Comparison of ENCODE assay signal across 29 cellular contexts in the genomic region with DNA sequence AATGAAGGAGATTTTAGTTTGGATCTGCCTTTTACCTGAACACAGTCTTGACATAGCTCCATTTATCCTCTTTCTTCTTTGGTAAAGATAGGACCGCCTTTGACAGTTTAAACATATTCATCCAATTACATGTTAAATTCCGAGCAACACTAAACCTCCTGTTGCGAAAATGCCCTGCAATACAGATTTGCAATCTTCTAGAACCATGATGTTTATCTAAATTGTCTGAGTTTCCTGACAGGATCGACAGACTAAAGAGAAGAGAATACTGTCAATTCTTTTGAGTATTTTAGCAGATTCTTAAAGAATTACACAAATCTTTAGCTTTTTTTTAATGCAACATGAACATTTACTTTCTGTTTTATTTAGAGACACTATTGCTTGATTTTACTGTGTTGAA.
"Had no signal": no experiment of that assay in that cellular context is flagged by ENCODE, and none has a peak within 500 bp of the region (broad histone marks: within the 10 kb centered on the region; RNA-seq: fewer than 3 reads in every experiment).

No MANE protein-coding gene starts in this region.

- H3K27me3 Mint-ChIP-seq: naive thymus-derived CD4-positive, alpha-beta T cell; natural killer cell treated with Interleukin-12 subunit alpha and Interleukin-12 subunit beta and Interleukin-15 and Interleukin-18, amount 100 ng/mL, for 72 hours; progenitor cell of endocrine pancreas; stimulated activated naive B cell treated with anti-CD40 and anti-IgM and Interleukin-4, amounts not matched to agents 10 μg/mL and 1 μg/mL and 100 μg/mL, for 72 hours had no signal

- ATAC-seq: mucosa of descending colon; naive thymus-derived CD4-positive, alpha-beta T cell; natural killer cell treated with Interleukin-12 subunit alpha and Interleukin-12 subunit beta and Interleukin-15 and Interleukin-18, amount 100 ng/mL, for 72 hours; right cardiac atrium; sciatic nerve; stimulated activated naive B cell treated with anti-CD40 and anti-IgM and Interleukin-4, amounts not matched to agents 10 μg/mL and 1 μg/mL and 100 μg/mL, for 72 hours; stimulated activated naive CD8-positive, alpha-beta T cell treated with anti-CD3 and anti-CD28 coated beads, Interleukin-15, Interleukin-2, amounts not matched to agents 100 U/mL and 50 U/mL, for 24 hours had no signal

- H3K27ac ChIP-seq: left ventricle myocardium inferior, neutrophil, skin epidermis, stomach, testis, thyroid gland, transverse colon, upper lobe of left lung, vagina had no signal

- H3K4me3 Mint-ChIP-seq: immature natural killer cell; naive thymus-derived CD4-positive, alpha-beta T cell; natural killer cell treated with Interleukin-12 subunit alpha and Interleukin-12 subunit beta and Interleukin-15 and Interleukin-18, amount 100 ng/mL, for 72 hours; neural crest cell; stimulated activated naive B cell treated with anti-CD40 and anti-IgM and Interleukin-4, amounts not matched to agents 10 μg/mL and 1 μg/mL and 100 μg/mL, for 72 hours had no signal

- H3K36me3 Mint-ChIP-seq: immature natural killer cell; naive thymus-derived CD4-positive, alpha-beta T cell; stimulated activated naive B cell treated with anti-CD40 and anti-IgM and Interleukin-4, amounts not matched to agents 10 μg/mL and 1 μg/mL and 100 μg/mL, for 72 hours had no signal

- H3K9me3 ChIP-seq: mucosa of descending colon, neutrophil, testis, thyroid gland, transverse colon, upper lobe of left lung, vagina had no signal

- H3K9me3 Mint-ChIP-seq: neural crest cell had no signal

- H3K4me3 ChIP-seq: left ventricle myocardium inferior, lung, mucosa of descending colon, skin epidermis, stomach, testis, thyroid gland, transverse colon, upper lobe of left lung, vagina had no signal

- H3K4me1 ChIP-seq: left ventricle myocardium inferior, stomach, testis, thyroid gland, transverse colon, upper lobe of left lung, vagina had no signal

- H3K27ac Mint-ChIP-seq: immature natural killer cell; naive thymus-derived CD4-positive, alpha-beta T cell; natural killer cell treated with Interleukin-12 subunit alpha and Interleukin-12 subunit beta and Interleukin-15 and Interleukin-18, amount 100 ng/mL, for 72 hours; progenitor cell of endocrine pancreas; stimulated activated naive B cell treated with anti-CD40 and anti-IgM and Interleukin-4, amounts not matched to agents 10 μg/mL and 1 μg/mL and 100 μg/mL, for 72 hours had no signal

- DNase-seq: hypothalamus; immature natural killer cell; islet precursor cell; left ventricle myocardium inferior; midbrain; mucosa of descending colon; naive thymus-derived CD4-positive, alpha-beta T cell; occipital lobe; retina; right cardiac atrium; stimulated activated CD4-positive, alpha-beta T cell treated with anti-CD3 and anti-CD28 coated beads, Interleukin-12 subunit alpha, Interleukin-12 subunit beta, amount 100 ng/mL, for 4 hours; stimulated activated CD4-positive, alpha-beta T cell treated with anti-CD3 and anti-CD28 coated beads, Interleukin-15, amount 100 ng/mL, for 24 hours; stimulated activated CD4-positive, alpha-beta T cell treated with anti-CD3 and anti-CD28 coated beads, Interleukin-2, amount 100 ng/mL, for 24 hours; stimulated activated CD4-positive, alpha-beta T cell treated with anti-CD3 and anti-CD28 coated beads, Interleukin-4, amount 100 ng/mL, for 1 hour; stimulated activated naive B cell treated with anti-CD40 and anti-IgM and Interleukin-4, amounts not matched to agents 10 μg/mL and 1 μg/mL and 100 μg/mL, for 72 hours; stimulated activated naive CD8-positive, alpha-beta T cell treated with anti-CD3 and anti-CD28 coated beads, Interleukin-15, Interleukin-2, amounts not matched to agents 100 U/mL and 50 U/mL, for 24 hours; stomach; testis; thyroid gland; transverse colon; upper lobe of left lung had no signal

- H3K27me3 ChIP-seq: neutrophil, stomach, testis, thyroid gland, transverse colon, upper lobe of left lung, vagina had no signal

- H3K4me1 Mint-ChIP-seq: immature natural killer cell; naive thymus-derived CD4-positive, alpha-beta T cell; stimulated activated naive B cell treated with anti-CD40 and anti-IgM and Interleukin-4, amounts not matched to agents 10 μg/mL and 1 μg/mL and 100 μg/mL, for 72 hours had no signal

- H3K36me3 ChIP-seq: left ventricle myocardium inferior, neutrophil, stomach, thyroid gland, transverse colon, upper lobe of left lung, vagina had no signal
